15 cellular contexts compared by ENCODE assay signal in the genomic region with DNA sequence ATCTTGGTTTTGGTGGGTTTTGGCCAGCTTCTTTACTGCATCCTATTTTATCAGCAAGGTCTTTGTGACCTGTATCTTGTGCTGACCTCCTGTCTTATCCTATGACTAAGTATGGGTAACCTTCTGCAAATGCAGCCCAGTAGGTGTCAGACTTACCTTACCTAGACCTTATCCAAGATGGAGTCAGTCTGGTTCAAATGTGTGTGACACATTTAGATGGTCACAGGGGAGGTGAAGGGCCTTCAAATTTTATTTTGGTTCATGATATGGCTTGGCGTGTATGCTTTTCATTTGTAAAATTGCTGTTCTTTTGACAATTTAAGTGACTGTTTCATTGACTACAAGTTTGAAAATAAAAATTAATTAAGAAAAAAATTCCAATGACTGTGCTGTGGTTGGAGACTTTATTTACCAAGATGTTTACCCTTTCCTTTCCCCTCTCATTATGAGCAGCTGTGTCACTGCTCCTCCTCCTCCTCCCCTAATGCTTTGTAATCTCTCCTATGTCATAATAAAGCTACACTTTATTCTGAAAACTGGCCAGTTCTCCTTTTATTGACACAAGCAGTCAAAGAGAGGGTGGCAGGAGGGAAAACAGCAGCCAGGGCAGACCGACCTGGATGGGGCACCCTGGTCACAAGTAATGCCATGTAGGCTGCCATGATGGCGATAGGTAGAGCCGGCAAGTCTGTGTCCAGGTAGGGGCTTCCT. TPM values are rescaled to one million over a fixed set of nuclear protein-coding genes. Genes with fewer than 3 reads are reported as not detected.
DNase-seq lines count a peak whose midpoint lies in the region; ATAC-seq, FAIRE-seq and TF ChIP-seq lines count a peak whose summit lies in the region.
"Had no signal": no experiment of that assay in that cellular context is flagged by ENCODE, and none has a peak within 500 bp of the region (broad histone marks: within the 10 kb centered on the region; RNA-seq: fewer than 3 reads in every experiment).

No MANE protein-coding gene starts in this region.

- H3K9me3 ChIP-seq in BE2C (no peaks in the 10 kb centered on the region), RWPE2 (ENCODE audit: severe bottlenecking) (no peaks in the 10 kb centered on the region), PC-9 (ENCODE audit: insufficient read depth, low read depth) (peaks cover 3% of the 10 kb centered on the region; the same call in 1 of the 2 replicates)

- BruUV-seq in PC-9 (replicated peaks; lab: Mats Ljungman, UMichigan) = no TSS peak

- H3K27ac ChIP-seq in RWPE2 (ENCODE audit: poor library complexity, severe bottlenecking) = no peak overlapping the region
- H3K27ac ChIP-seq in PC-9 = no peak overlapping the region

- no peaks in the 10 kb centered on the region for H4K20me1 ChIP-seq in PC-9 (ENCODE audit: insufficient read depth)

- no peak overlapping the region for H2AFZ ChIP-seq in PC-9

- H3K9me2 ChIP-seq in PC-9 (ENCODE audit: insufficient read depth) = no peaks in the 10 kb centered on the region

- H3K4me3 ChIP-seq in BE2C (ENCODE audit: low read depth, low read length) = no peak overlapping the region
- no peak overlapping the region for H3K4me3 ChIP-seq in GM12875 (ENCODE audit: low read depth, low read length)
- no peak overlapping the region for H3K4me3 ChIP-seq in RWPE2 (ENCODE audit: severe bottlenecking)
- H3K4me3 ChIP-seq in fibroblast of villous mesenchyme (ENCODE audit: low read depth, low read length) = no peak overlapping the region
- H3K4me3 ChIP-seq in PC-9 = no peak overlapping the region

- no peak overlapping the region for H3K4me2 ChIP-seq in PC-9

- DNase-seq in BE2C (no peak), RWPE2 (ENCODE audit: low spot score) (peak; percentile 15), fibroblast of villous mesenchyme (ENCODE audit: low read depth) (no peak), AG20443 (ENCODE audit: low spot score) (no peak), NCI-H146 treated with DMSO at 0.1 percent for 48 hours (lab: John Stamatoyannopoulos, UW; ENCODE audit: unreplicated experiment) (no peak), PC-9 (no peak), D721Med (ENCODE audit: insufficient read length, low spot score) (no peak)
- DNase-seq: DMS79; KG1; NK-92 treated with Interleukin-12 subunit alpha and Interleukin-12 subunit beta, amount 100 ng/mL, for 24 hours; occipital lobe had no signal

- H3K36me3 ChIP-seq in BE2C = no peaks in the 10 kb centered on the region
- no peaks in the 10 kb centered on the region for H3K36me3 ChIP-seq in RWPE2 (ENCODE audit: low read depth)
- H3K36me3 ChIP-seq in PC-9 (ENCODE audit: low read depth) = no peaks in the 10 kb centered on the region

- no peak for FAIRE-seq in D721Med (lab: Jason Lieb, UNC)
- FAIRE-seq: endothelial cell of umbilical vein, TTC549, urothelium cell line had no signal

- intact Hi-C loops in PC-9 (cut with micrococcal nuclease; ENCODE audit: unreplicated experiment) = no loop called here

- TF ChIP-seq CTCF in BE2C (IDR thresholded peaks at IDR 0.05; ENCODE audit: low read depth, low read length) (peak; percentile 13; the same call in 1 of the 2 replicates), GM12875 (IDR thresholded peaks at IDR 0.05; ENCODE audit: borderline replicate concordance, insufficient read depth, low read depth, low read length) (peak; percentile 17; the same call in 1 of the 2 replicates), RWPE2 (IDR thresholded peaks at IDR 0.05; ENCODE audit: poor library complexity, severe bottlenecking) (peak; percentile 16), fibroblast of villous mesenchyme (IDR thresholded peaks at IDR 0.05; ENCODE audit: insufficient read depth, low read depth, low read length) (peak; percentile 23), PC-9 (conservative IDR thresholded peaks at IDR 0.05) (no peak), D721Med (IDR thresholded peaks at IDR 0.05; ENCODE audit: insufficient read depth, missing control alignments) (no peak)

- no peak for ATAC-seq in RWPE2 (ENCODE audit: low read depth)

- H3K27me3 ChIP-seq in BE2C (no peaks in the 10 kb centered on the region), RWPE2 (ENCODE audit: insufficient read depth, poor library complexity, severe bottlenecking) (no peaks in the 10 kb centered on the region), PC-9 (ENCODE audit: insufficient read depth, low read depth) (no peaks in the 10 kb centered on the region)

- no peaks in the 10 kb centered on the region for H3K79me2 ChIP-seq in PC-9 (ENCODE audit: low read depth)

- POLR2A ChIA-PET in PC-9 (lab: Charles Lee; ENCODE audit: unreplicated experiment) = no interaction called here

- H3K4me1 ChIP-seq in BE2C (no peaks in the 10 kb centered on the region), RWPE2 (ENCODE audit: insufficient read depth, poor library complexity, severe bottlenecking) (no peaks in the 10 kb centered on the region), PC-9 (replicated peaks; ENCODE audit: insufficient read depth) (no peaks in the 10 kb centered on the region)

- CTCF ChIA-PET in PC-9 (lab: Charles Lee) = no interaction called here

- H3F3A ChIP-seq in PC-9 (ENCODE audit: insufficient read depth, low read depth) = no peaks in the 10 kb centered on the region

RNA-seq across cellular contexts. Expression of a gene that starts 49.4 kb away (rescaled TPM):
- not detected for polyA plus RNA-seq in BE2C (2012; ENCODE audit: insufficient read depth, insufficient read length, low read depth)
- total RNA-seq in fibroblast of villous mesenchyme = not detected in 2 replicates
- total RNA-seq in PC-9 (2021) = not detected in 2 replicates
- total RNA-seq: endothelial cell of umbilical vein, occipital lobe had no signal
- polyA plus RNA-seq: endothelial cell of umbilical vein had no signal

Comparison
In these comparisons a context has a peak if more than half of its experiments do, and no peak if none do; other contexts are left out.
1. CTCF ChIP-seq: peak in BE2C (single experiment), GM12875 (single experiment), RWPE2 (single experiment) and fibroblast of villous mesenchyme (single experiment); none in PC-9 (single experiment) and D721Med (single experiment).